Comparison of ENCODE assay signal across 1 cellular context in the genomic region with DNA sequence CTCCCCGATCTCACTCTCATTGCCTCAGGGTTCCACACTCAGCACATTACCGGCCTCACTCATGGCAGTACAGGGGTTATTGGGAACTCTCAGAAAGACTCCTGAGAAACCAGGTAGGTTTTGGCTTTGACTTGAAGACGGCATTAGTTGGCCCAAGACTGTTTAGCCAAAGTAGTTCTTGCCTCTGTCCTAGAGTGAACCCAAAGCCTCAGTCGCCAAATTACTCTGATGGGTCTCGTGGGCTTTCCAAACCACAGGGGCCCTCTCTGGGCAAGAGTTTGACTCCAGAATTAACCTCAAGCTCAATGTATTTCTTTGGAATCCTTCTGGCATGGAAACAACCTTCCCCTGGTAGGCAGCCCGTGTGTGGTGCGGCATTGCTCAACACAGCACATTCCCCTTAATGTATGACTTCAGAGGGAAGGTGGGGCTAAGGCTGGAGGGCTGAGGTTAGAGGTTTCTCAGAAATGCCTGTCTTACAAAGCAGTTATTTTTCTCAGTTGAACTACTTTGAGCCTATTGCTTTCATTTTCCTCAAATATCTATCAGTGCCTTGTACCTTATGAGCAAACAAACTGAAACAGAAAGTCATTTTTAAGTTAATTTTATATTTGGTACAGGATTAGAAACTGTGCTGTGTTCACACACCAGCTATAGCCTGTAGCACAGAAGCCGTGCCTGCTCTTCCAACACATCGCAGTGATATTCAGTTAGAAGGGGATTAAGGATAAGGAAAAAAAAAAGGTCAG.
TF ChIP-seq lines count a peak whose summit lies in the region.

No MANE protein-coding gene starts in this region.

TF ChIP-seq in GM23338, 12 proteins besides CTCF, POLR2A, EP300 and RAD21 (continued from another document):
- no peak for TF ChIP-seq ZNF462 (CRISPR knock-in tag; IDR thresholded peaks at IDR 0.05)
